ENCODE assay signal across 20 cellular contexts in genomic region chr12:77179515-77179914, GRCh38.
"Had no signal": no experiment of that assay in that cellular context is flagged by ENCODE, and none has a peak within 500 bp of the region (broad histone marks: within the 10 kb centered on the region; RNA-seq: fewer than 3 reads in every experiment).

No MANE protein-coding gene starts in this region.

- H3K9me3 Mint-ChIP-seq: activated CD4-positive, alpha-beta memory T cell treated with anti-CD3 and anti-CD28 coated beads for 36 hours; activated T-cell treated with anti-CD3 and anti-CD28 coated beads, Interleukin-2, amount 50 U/mL, for 4 hours had no signal

- H3K4me3 Mint-ChIP-seq: activated CD4-positive, alpha-beta memory T cell treated with anti-CD3 and anti-CD28 coated beads for 36 hours; activated CD4-positive, alpha-beta T cell treated with anti-CD3 and anti-CD28 coated beads for 36 hours; activated CD8-positive, alpha-beta memory T cell treated with anti-CD3 and anti-CD28 coated beads, Interleukin-2, amount 10 ng/mL, durations not matched to agents 7 days and 5 days; activated naive CD4-positive, alpha-beta T cell treated with anti-CD3 and anti-CD28 coated beads, Interleukin-2, amount 50 U/mL, for 24 hours; activated T-cell treated with anti-CD3 and anti-CD28 coated beads, Interleukin-2, amount 50 U/mL, for 4 hours; natural killer cell treated with Interleukin-12 subunit alpha and Interleukin-12 subunit beta and Interleukin-15 and Interleukin-18, amount 100 ng/mL, for 72 hours had no signal

- H3K36me3 Mint-ChIP-seq: activated CD4-positive, alpha-beta memory T cell treated with anti-CD3 and anti-CD28 coated beads for 36 hours; activated CD8-positive, alpha-beta memory T cell treated with anti-CD3 and anti-CD28 coated beads, Interleukin-2, amount 10 ng/mL, durations not matched to agents 7 days and 5 days; activated naive CD4-positive, alpha-beta T cell treated with anti-CD3 and anti-CD28 coated beads, Interleukin-2, amount 50 U/mL, for 24 hours; natural killer cell treated with Interleukin-12 subunit alpha and Interleukin-12 subunit beta and Interleukin-15 and Interleukin-18, amount 100 ng/mL, for 72 hours had no signal

- H3K27ac Mint-ChIP-seq: activated CD4-positive, alpha-beta memory T cell treated with anti-CD3 and anti-CD28 coated beads for 36 hours; activated CD4-positive, alpha-beta T cell treated with anti-CD3 and anti-CD28 coated beads for 36 hours; activated CD8-positive, alpha-beta memory T cell treated with anti-CD3 and anti-CD28 coated beads, Interleukin-2, amount 10 ng/mL, durations not matched to agents 7 days and 5 days; activated naive CD4-positive, alpha-beta T cell treated with anti-CD3 and anti-CD28 coated beads, Interleukin-2, amount 50 U/mL, for 24 hours; natural killer cell treated with Interleukin-12 subunit alpha and Interleukin-12 subunit beta and Interleukin-15 and Interleukin-18, amount 100 ng/mL, for 72 hours; progenitor cell of endocrine pancreas had no signal

- H3K27me3 ChIP-seq: adrenal gland, dorsolateral prefrontal cortex, hepatocyte, tibial nerve, uterus had no signal

- DNase-seq: activated CD4-positive, alpha-beta memory T cell treated with anti-CD3 and anti-CD28 coated beads for 36 hours; activated CD4-positive, alpha-beta T cell treated with anti-CD3 and anti-CD28 coated beads for 36 hours; activated CD8-positive, alpha-beta memory T cell treated with anti-CD3 and anti-CD28 coated beads, Interleukin-2, amount 10 ng/mL, durations not matched to agents 7 days and 5 days; activated effector memory CD4-positive, alpha-beta T cell treated with anti-CD3 and anti-CD28 coated beads, Interleukin-2, amount 50 U/mL, for 16 hours; activated T-cell treated with anti-CD3 and anti-CD28 coated beads, Interleukin-2, amount 50 U/mL, for 4 hours; adrenal gland; dorsolateral prefrontal cortex; mesendoderm; occipital lobe; right cardiac atrium; stimulated activated CD4-positive, alpha-beta T cell treated with anti-CD3 and anti-CD28 coated beads, Interleukin-4, amount 100 ng/mL, for 24 hours; stimulated activated naive CD4-positive, alpha-beta T cell; uterus; WERI-Rb-1 had no signal

- H3K27ac ChIP-seq: adrenal gland, dorsolateral prefrontal cortex, hepatocyte, skin epidermis, tibial nerve, uterus, WERI-Rb-1 had no signal

- H3K4me3 ChIP-seq: adrenal gland, dorsolateral prefrontal cortex, hepatocyte, skin epidermis, tibial nerve, uterus had no signal

- ATAC-seq: activated CD4-positive, alpha-beta T cell treated with anti-CD3 and anti-CD28 coated beads for 36 hours; activated CD8-positive, alpha-beta memory T cell treated with anti-CD3 and anti-CD28 coated beads, Interleukin-2, amount 10 ng/mL, durations not matched to agents 7 days and 5 days; activated T-cell treated with anti-CD3 and anti-CD28 coated beads, Interleukin-2, amount 50 U/mL, for 4 hours; natural killer cell treated with Interleukin-12 subunit alpha and Interleukin-12 subunit beta and Interleukin-15 and Interleukin-18, amount 100 ng/mL, for 72 hours; right cardiac atrium had no signal

- H3K4me1 Mint-ChIP-seq: activated CD4-positive, alpha-beta T cell treated with anti-CD3 and anti-CD28 coated beads for 36 hours; activated CD8-positive, alpha-beta memory T cell treated with anti-CD3 and anti-CD28 coated beads, Interleukin-2, amount 10 ng/mL, durations not matched to agents 7 days and 5 days; activated naive CD4-positive, alpha-beta T cell treated with anti-CD3 and anti-CD28 coated beads, Interleukin-2, amount 50 U/mL, for 24 hours had no signal

- H3K4me1 ChIP-seq: adrenal gland, tibial nerve, uterus had no signal

- H3K36me3 ChIP-seq: adrenal gland, tibial nerve, uterus, WERI-Rb-1 had no signal

- H3K27me3 Mint-ChIP-seq: activated CD4-positive, alpha-beta memory T cell treated with anti-CD3 and anti-CD28 coated beads for 36 hours; activated CD4-positive, alpha-beta T cell treated with anti-CD3 and anti-CD28 coated beads for 36 hours; activated CD8-positive, alpha-beta memory T cell treated with anti-CD3 and anti-CD28 coated beads, Interleukin-2, amount 10 ng/mL, durations not matched to agents 7 days and 5 days; activated naive CD4-positive, alpha-beta T cell treated with anti-CD3 and anti-CD28 coated beads, Interleukin-2, amount 50 U/mL, for 24 hours; natural killer cell treated with Interleukin-12 subunit alpha and Interleukin-12 subunit beta and Interleukin-15 and Interleukin-18, amount 100 ng/mL, for 72 hours; progenitor cell of endocrine pancreas had no signal

- H3K9me3 ChIP-seq: adrenal gland, tibial nerve, uterus had no signal
